In the genomic region with DNA sequence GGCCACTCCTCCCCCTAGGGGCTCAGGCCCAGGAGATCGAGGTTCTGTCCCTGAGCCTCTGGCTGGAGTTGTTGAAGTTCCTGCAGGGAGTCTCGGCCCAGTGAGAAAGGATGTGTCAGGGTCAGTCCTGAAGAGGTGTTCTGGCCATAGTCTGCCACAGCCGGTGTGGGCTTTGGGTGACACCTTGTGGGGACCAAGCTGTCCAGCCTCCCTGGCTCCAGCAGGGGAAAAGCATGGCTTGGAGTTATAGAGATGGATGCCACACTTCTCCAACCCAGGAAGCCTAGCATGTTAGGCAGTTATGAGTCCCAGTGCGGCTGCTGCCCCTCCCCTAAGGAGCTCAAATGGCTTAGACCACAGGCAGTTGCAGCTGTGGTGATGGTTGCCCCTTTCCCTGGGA, we compare ENCODE assay signal across 21 cellular contexts.
A peak's percentile ranks its signal among the peaks of the same experiment; 100 is the strongest.
DNase-seq lines count a peak whose midpoint lies in the region; ATAC-seq and TF ChIP-seq lines count a peak whose summit lies in the region.
"Had no signal": no experiment of that assay in that cellular context is flagged by ENCODE, and none has a peak within 500 bp of the region (broad histone marks: within the 10 kb centered on the region; RNA-seq: fewer than 3 reads in every experiment).

No MANE protein-coding gene starts in this region.

- H3K9me3 Mint-ChIP-seq in Calu3 (ENCODE audit: low read depth, unreplicated experiment) = no peaks in the 10 kb centered on the region

- TF ChIP-seq CTCF in Calu3 (IDR thresholded peaks at IDR 0.05; ENCODE audit: unreplicated experiment) (no peak), body of pancreas (IDR thresholded peaks at IDR 0.05) (peak in 6 of 7 experiments; percentile 10 to 69 (median 38)), liver (IDR thresholded peaks at IDR 0.05; ENCODE audit: low read depth, low read length, missing input control) (peak; percentile 17), suprapubic skin (IDR thresholded peaks at IDR 0.05) (no peak)

- peak; percentile 12 to 49 for TF ChIP-seq RAD21 in liver (IDR thresholded peaks at IDR 0.05)

- H3K9me3 ChIP-seq in body of pancreas (no peaks in the 10 kb centered on the region), liver (ENCODE audit: control insufficient read depth in 4 of 4, low read length in 3 of 4) (no peaks in the 10 kb centered on the region), suprapubic skin (peaks cover 6% of the 10 kb centered on the region)
- H3K9me3 ChIP-seq: gastrocnemius medialis, uterus had no signal

- no peaks in the 10 kb centered on the region for H3K4me1 Mint-ChIP-seq in Calu3 (ENCODE audit: low read depth, unreplicated experiment)
- H3K4me1 Mint-ChIP-seq: activated T-helper 17 cell treated with anti-CD3 and anti-CD28 coated beads, Interleukin-2, amount 50 U/mL, for 72 hours; CD8-positive, alpha-beta memory T cell; T-helper 17 cell had no signal

- H3K36me3 Mint-ChIP-seq in Calu3 (ENCODE audit: insufficient read depth, unreplicated experiment) = no peaks in the 10 kb centered on the region
- H3K36me3 Mint-ChIP-seq: CD8-positive, alpha-beta memory T cell had no signal

- H3K4me3 ChIP-seq in body of pancreas = no peak overlapping the region
- no peak overlapping the region for H3K4me3 ChIP-seq in liver (ENCODE audit: low read depth in 1 of 3, low read length in 3 of 3)
- H3K4me3 ChIP-seq in suprapubic skin = no peak overlapping the region
- H3K4me3 ChIP-seq: gastrocnemius medialis, uterus had no signal

- TF ChIP-seq POLR2A in body of pancreas (IDR thresholded peaks at IDR 0.05) (no peak), suprapubic skin (IDR thresholded peaks at IDR 0.05) (no peak)

- BruUV-seq in Calu3 (replicated peaks; lab: Mats Ljungman, UMichigan) = no TSS peak

- no peak overlapping the region for H3K27ac ChIP-seq in body of pancreas
- no peak overlapping the region for H3K27ac ChIP-seq in liver (ENCODE audit: low read depth in 1 of 2, low read length in 2 of 2)
- H3K27ac ChIP-seq in suprapubic skin = no peak overlapping the region
- H3K27ac ChIP-seq: brain microvascular endothelial cell, gastrocnemius medialis, uterus had no signal

- DNase-seq in Calu3 (peak; percentile 12), HT1080 (ENCODE audit: low read depth) (peak; percentile 33), body of pancreas (peak in 2 of 4 donors; percentile 14 to 49), NCI-H2171 (lab: John Stamatoyannopoulos, UW) (no peak), Kasumi-1 (lab: John Stamatoyannopoulos, UW) (no peak), suprapubic skin (ENCODE audit: low spot score in 2 of 2) (no peak)
- DNase-seq: activated CD4-positive, CD25-positive, alpha-beta regulatory T cell; brain microvascular endothelial cell; CD8-positive, alpha-beta memory T cell; gastrocnemius medialis; KG1; NCI-H1105 treated with DMSO at 0.1 percent for 48 hours; NCI-H226; SHP77; stimulated activated CD4-positive, alpha-beta T cell treated with anti-CD3 and anti-CD28 coated beads, Interleukin-4, amount 100 ng/mL, for 1 hour; T-helper 17 cell; uterus had no signal

- no peaks in the 10 kb centered on the region for H3K27me3 Mint-ChIP-seq in Calu3 (ENCODE audit: unreplicated experiment)
- H3K27me3 Mint-ChIP-seq: activated T-helper 17 cell treated with anti-CD3 and anti-CD28 coated beads, Interleukin-2, amount 50 U/mL, for 72 hours; CD8-positive, alpha-beta memory T cell; T-helper 17 cell had no signal

- no peaks in the 10 kb centered on the region for H3K4me1 ChIP-seq in body of pancreas
- no peaks in the 10 kb centered on the region for H3K4me1 ChIP-seq in liver (ENCODE audit: control insufficient read depth in 4 of 4, insufficient read depth in 4 of 4, low read length in 3 of 4)
- H3K4me1 ChIP-seq in suprapubic skin = no peaks in the 10 kb centered on the region
- H3K4me1 ChIP-seq: gastrocnemius medialis, uterus had no signal

- intact Hi-C loops in Calu3 (cut with micrococcal nuclease; ENCODE audit: unreplicated experiment) = loop anchor here (1.0 kb wide), 1 partner anchor 63 kb away; no protein-coding TSS in a partner anchor
- intact Hi-C loops in body of pancreas (cut with DNase I) = no loop called here

- no peak for TF ChIP-seq EP300 in suprapubic skin (IDR thresholded peaks at IDR 0.05)

- CTCF ChIA-PET in Calu3 (lab: Charles Lee) = no interaction called here

- WGBS in body of pancreas, 2 donors = 38 to 70% methylated on average over 2 to 4 of the region's 4 CpGs
- WGBS in liver = 63% methylated on average over 4 of the region's 4 CpGs
- 100% methylated on average over 2 of the region's 4 CpGs for WGBS in suprapubic skin

- H3K27me3 ChIP-seq in body of pancreas (no peaks in the 10 kb centered on the region), liver (ENCODE audit: control insufficient read depth in 4 of 4, insufficient read depth in 4 of 4, low read length in 3 of 4) (no peaks in the 10 kb centered on the region), suprapubic skin (no peaks in the 10 kb centered on the region)
- H3K27me3 ChIP-seq: brain microvascular endothelial cell, gastrocnemius medialis, uterus had no signal

- no peak overlapping the region for H3K27ac Mint-ChIP-seq in Calu3 (ENCODE audit: unreplicated experiment)
- H3K27ac Mint-ChIP-seq: activated T-helper 17 cell treated with anti-CD3 and anti-CD28 coated beads, Interleukin-2, amount 50 U/mL, for 72 hours; CD8-positive, alpha-beta memory T cell; T-helper 17 cell had no signal

- ATAC-seq in body of pancreas (peak; percentile 48), HG03139 (IDR thresholded peaks at IDR 0.05; ENCODE audit: unreplicated experiment) (no peak)
- ATAC-seq: activated T-helper 17 cell treated with anti-CD3 and anti-CD28 coated beads, Interleukin-2, amount 50 U/mL, for 72 hours; gastrocnemius medialis; HCT116; T-helper 17 cell had no signal

- H3K36me3 ChIP-seq in body of pancreas (replicated peaks in 1 of 2; ENCODE audit: insufficient read depth in 1 of 2, low read depth in 2 of 2) (no peaks in the 10 kb centered on the region), liver (ENCODE audit: control insufficient read depth in 4 of 4, insufficient read depth in 3 of 4, low read depth in 1 of 4, low read length in 3 of 4) (no peaks in the 10 kb centered on the region), suprapubic skin (no peaks in the 10 kb centered on the region)
- H3K36me3 ChIP-seq: brain microvascular endothelial cell, gastrocnemius medialis, uterus had no signal

- H3K9ac ChIP-seq in liver (ENCODE audit: low read depth in 1 of 2, low read length in 2 of 2) = no peak overlapping the region

- H3K4me3 Mint-ChIP-seq in Calu3 (ENCODE audit: low read depth, unreplicated experiment) = no peak overlapping the region
- H3K4me3 Mint-ChIP-seq: activated T-helper 17 cell treated with anti-CD3 and anti-CD28 coated beads, Interleukin-2, amount 50 U/mL, for 72 hours; CD8-positive, alpha-beta memory T cell; T-helper 17 cell had no signal

TF ChIP-seq in liver, 16 proteins besides CTCF, POLR2A, EP300 and RAD21 (continues in another document):
- TF ChIP-seq HNF4G (IDR thresholded peaks at IDR 0.05) (no peak), GABPA (IDR thresholded peaks at IDR 0.05 in 1 of 2, conservative IDR thresholded peaks at IDR 0.05 in 1 of 2) (no peak), NR2F2 (IDR thresholded peaks at IDR 0.05) (no peak), HNF4A (conservative IDR thresholded peaks at IDR 0.05) (no peak), ATF3 (IDR thresholded peaks at IDR 0.05) (no peak), FOXA2 (IDR thresholded peaks at IDR 0.05) (no peak), TAF1 (conservative IDR thresholded peaks at IDR 0.05) (no peak), SP1 (IDR thresholded peaks at IDR 0.05) (no peak), FOXA1 (IDR thresholded peaks at IDR 0.05) (no peak), EGR1 (IDR thresholded peaks at IDR 0.05; ENCODE audit: low read depth in 2 of 2) (no peak), JUND (IDR thresholded peaks at IDR 0.05) (no peak)
- TF ChIP-seq, protein P1, sequence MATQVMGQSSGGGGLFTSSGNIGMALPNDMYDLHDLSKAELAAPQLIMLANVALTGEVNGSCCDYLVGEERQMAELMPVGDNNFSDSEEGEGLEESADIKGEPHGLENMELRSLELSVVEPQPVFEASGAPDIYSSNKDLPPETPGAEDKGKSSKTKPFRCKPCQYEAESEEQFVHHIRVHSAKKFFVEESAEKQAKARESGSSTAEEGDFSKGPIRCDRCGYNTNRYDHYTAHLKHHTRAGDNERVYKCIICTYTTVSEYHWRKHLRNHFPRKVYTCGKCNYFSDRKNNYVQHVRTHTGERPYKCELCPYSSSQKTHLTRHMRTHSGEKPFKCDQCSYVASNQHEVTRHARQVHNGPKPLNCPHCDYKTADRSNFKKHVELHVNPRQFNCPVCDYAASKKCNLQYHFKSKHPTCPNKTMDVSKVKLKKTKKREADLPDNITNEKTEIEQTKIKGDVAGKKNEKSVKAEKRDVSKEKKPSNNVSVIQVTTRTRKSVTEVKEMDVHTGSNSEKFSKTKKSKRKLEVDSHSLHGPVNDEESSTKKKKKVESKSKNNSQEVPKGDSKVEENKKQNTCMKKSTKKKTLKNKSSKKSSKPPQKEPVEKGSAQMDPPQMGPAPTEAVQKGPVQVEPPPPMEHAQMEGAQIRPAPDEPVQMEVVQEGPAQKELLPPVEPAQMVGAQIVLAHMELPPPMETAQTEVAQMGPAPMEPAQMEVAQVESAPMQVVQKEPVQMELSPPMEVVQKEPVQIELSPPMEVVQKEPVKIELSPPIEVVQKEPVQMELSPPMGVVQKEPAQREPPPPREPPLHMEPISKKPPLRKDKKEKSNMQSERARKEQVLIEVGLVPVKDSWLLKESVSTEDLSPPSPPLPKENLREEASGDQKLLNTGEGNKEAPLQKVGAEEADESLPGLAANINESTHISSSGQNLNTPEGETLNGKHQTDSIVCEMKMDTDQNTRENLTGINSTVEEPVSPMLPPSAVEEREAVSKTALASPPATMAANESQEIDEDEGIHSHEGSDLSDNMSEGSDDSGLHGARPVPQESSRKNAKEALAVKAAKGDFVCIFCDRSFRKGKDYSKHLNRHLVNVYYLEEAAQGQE (IDR thresholded peaks at IDR 0.05) = no peak

Comparison
In these comparisons a context has a peak if more than half of its experiments do, and no peak if none do; other contexts are left out.
1. DNase-seq: peak in Calu3 (single experiment) and HT1080 (single experiment); none in NCI-H2171 (single experiment), Kasumi-1 (0 of 2) and suprapubic skin (0 of 2).
2. CTCF ChIP-seq: peak in body of pancreas (6 of 7) and liver (single experiment); none in Calu3 (single experiment) and suprapubic skin (0 of 2).